Comparison of ENCODE assay signal across 22 cellular contexts in the genomic region with DNA sequence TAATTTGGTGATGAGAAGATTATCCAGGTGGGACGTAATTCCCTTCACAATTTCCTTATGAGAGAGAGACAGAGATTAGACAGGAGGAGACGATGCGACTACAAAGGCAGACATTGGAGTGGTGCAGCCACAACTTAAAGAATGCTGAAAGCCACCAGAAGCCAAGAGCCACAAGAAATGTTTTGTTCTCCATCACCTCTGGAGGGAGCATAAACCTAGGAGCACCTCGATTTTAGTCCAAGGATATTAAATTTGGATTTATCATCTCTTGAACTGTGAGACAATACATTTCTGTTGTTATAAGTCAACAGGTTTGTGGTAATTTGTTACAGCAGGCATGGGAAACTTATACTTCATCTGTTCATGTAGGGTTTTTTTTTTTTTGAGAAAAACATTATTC.
"Had no signal": no experiment of that assay in that cellular context is flagged by ENCODE, and none has a peak within 500 bp of the region (broad histone marks: within the 10 kb centered on the region; RNA-seq: fewer than 3 reads in every experiment).

No MANE protein-coding gene starts in this region.

- H3K4me3 Mint-ChIP-seq: dendritic cell treated with granulocyte-macrophage colony-stimulating factor and Interleukin-4, amounts not matched to agents 40 ng/mL and 50 ng/mL, for 4 days; naive B cell; neural progenitor cell; stimulated activated naive CD8-positive, alpha-beta T cell treated with anti-CD3 and anti-CD28 coated beads, Interleukin-15, amount 100 ng/mL, for 72 hours had no signal

- H3K27ac ChIP-seq: left lung, neural progenitor cell, right atrium auricular region, suprapubic skin, VCaP had no signal

- H3K4me1 Mint-ChIP-seq: naive B cell; neural progenitor cell; stimulated activated naive CD8-positive, alpha-beta T cell treated with anti-CD3 and anti-CD28 coated beads, Interleukin-15, amount 100 ng/mL, for 72 hours had no signal

- H3K27ac Mint-ChIP-seq: dendritic cell treated with granulocyte-macrophage colony-stimulating factor and Interleukin-4, amounts not matched to agents 40 ng/mL and 50 ng/mL, for 4 days; naive B cell; neural progenitor cell; progenitor cell of endocrine pancreas; stimulated activated naive CD8-positive, alpha-beta T cell treated with anti-CD3 and anti-CD28 coated beads, Interleukin-15, amount 100 ng/mL, for 72 hours had no signal

- H3K9me3 Mint-ChIP-seq: dendritic cell treated with granulocyte-macrophage colony-stimulating factor and Interleukin-4, amounts not matched to agents 40 ng/mL and 50 ng/mL, for 4 days; neural progenitor cell; stimulated activated naive CD8-positive, alpha-beta T cell treated with anti-CD3 and anti-CD28 coated beads, Interleukin-15, amount 100 ng/mL, for 72 hours had no signal

- H3K9ac ChIP-seq: neural progenitor cell had no signal

- H3K36me3 ChIP-seq: left lung, neural progenitor cell, right atrium auricular region, suprapubic skin had no signal

- H3K4me3 ChIP-seq: left lung, mucosa of descending colon, neural progenitor cell, right atrium auricular region, suprapubic skin had no signal

- H3K36me3 Mint-ChIP-seq: naive B cell, neural progenitor cell had no signal

- H3K27me3 ChIP-seq: left lung, neural progenitor cell, right atrium auricular region, suprapubic skin had no signal

- DNase-seq: activated CD4-positive, alpha-beta T cell treated with anti-CD3 and anti-CD28 coated beads for 1 hour; activated CD8-positive, alpha-beta memory T cell treated with anti-CD3 and anti-CD28 coated beads for 24 hours; activated CD8-positive, alpha-beta memory T cell treated with anti-CD3 and anti-CD28 coated beads, Interleukin-2, amount 50 U/mL, for 48 hours; activated effector memory CD4-positive, alpha-beta T cell treated with Interleukin-2 at 50 U/mL for 16 hours; activated naive CD4-positive, alpha-beta T cell treated with anti-CD3 and anti-CD28 coated beads, Interleukin-2, amount 50 U/mL, for 16 hours; activated T-cell treated with anti-CD3 and anti-CD28 coated beads, Interleukin-2, amount 50 U/mL, for 48 hours; aorta; effector CD8-positive, alpha-beta T cell; head of caudate nucleus; left lung; mucosa of descending colon; naive B cell; stimulated activated CD4-positive, alpha-beta T cell treated with anti-CD3 and anti-CD28 coated beads, Interleukin-2, amount 100 ng/mL, for 24 hours; stimulated activated naive CD8-positive, alpha-beta T cell treated with anti-CD3 and anti-CD28 coated beads, Interleukin-15, amount 100 ng/mL, for 72 hours; T-helper 2 cell; trophoblast cell had no signal

- ATAC-seq: left lung; mucosa of descending colon; stimulated activated naive CD8-positive, alpha-beta T cell treated with anti-CD3 and anti-CD28 coated beads, Interleukin-15, amount 100 ng/mL, for 72 hours had no signal

- H3K9me3 ChIP-seq: left lung, mucosa of descending colon, right atrium auricular region, suprapubic skin had no signal

- H3K27me3 Mint-ChIP-seq: dendritic cell treated with granulocyte-macrophage colony-stimulating factor and Interleukin-4, amounts not matched to agents 40 ng/mL and 50 ng/mL, for 4 days; naive B cell; progenitor cell of endocrine pancreas; stimulated activated naive CD8-positive, alpha-beta T cell treated with anti-CD3 and anti-CD28 coated beads, Interleukin-15, amount 100 ng/mL, for 72 hours had no signal

- H3K4me1 ChIP-seq: left lung, right atrium auricular region, suprapubic skin had no signal
